13 cellular contexts compared by ENCODE assay signal in the genomic region with DNA sequence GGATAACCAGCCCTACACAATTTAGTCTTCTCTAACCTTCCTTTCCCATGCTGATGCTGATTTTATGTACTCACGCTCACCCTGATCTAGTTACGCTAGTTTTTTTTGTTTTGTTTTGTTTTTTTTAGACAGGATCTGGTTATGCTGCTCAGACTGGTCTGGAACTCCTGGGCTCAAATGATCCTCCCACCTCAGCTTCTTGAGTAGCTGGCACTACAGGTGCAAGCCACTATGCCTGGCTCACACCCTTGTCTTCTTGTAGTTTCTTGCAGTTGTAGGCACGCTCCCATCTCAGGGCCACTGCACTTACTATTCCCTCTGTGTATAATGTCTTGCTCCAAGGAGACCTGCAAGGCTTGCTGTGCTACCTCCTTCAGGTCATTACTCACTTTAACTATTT. TPM values are rescaled to one million over a fixed set of nuclear protein-coding genes. Genes with fewer than 3 reads are reported as not detected.
DNase-seq lines count a peak whose midpoint lies in the region; ATAC-seq and TF ChIP-seq lines count a peak whose summit lies in the region.
"Had no signal": no experiment of that assay in that cellular context is flagged by ENCODE, and none has a peak within 500 bp of the region (broad histone marks: within the 10 kb centered on the region; RNA-seq: fewer than 3 reads in every experiment).

No MANE protein-coding gene starts in this region.

- H3K9me3 ChIP-seq in vagina, result no peaks in the 10 kb centered on the region

- no peaks in the 10 kb centered on the region for H3K9me3 Mint-ChIP-seq in activated naive CD4-positive, alpha-beta T cell treated with anti-CD3 and anti-CD28 coated beads, Interleukin-2, amount 50 U/mL, for 72 hours
- H3K9me3 Mint-ChIP-seq in activated naive CD4-positive, alpha-beta T cell treated with anti-CD3 and anti-CD28 coated beads for 36 hours, result no peaks in the 10 kb centered on the region
- no peaks in the 10 kb centered on the region for H3K9me3 Mint-ChIP-seq in activated naive CD8-positive, alpha-beta T cell (ENCODE audit: low read depth)
- H3K9me3 Mint-ChIP-seq in memory B cell, result no peaks in the 10 kb centered on the region

- CTCF ChIA-PET in activated naive CD4-positive, alpha-beta T cell treated with anti-CD3 and anti-CD28 coated beads for 36 hours (lab: Charles Lee), result interaction anchor here (0.6 kb wide), 2 partner anchors 67 to 68 kb away, joined by 3 read pairs; no protein-coding TSS in a partner anchor

- H3K36me3 Mint-ChIP-seq in activated naive CD4-positive, alpha-beta T cell treated with anti-CD3 and anti-CD28 coated beads, Interleukin-2, amount 50 U/mL, for 72 hours, result peaks cover 6 to 15% of the 10 kb centered on the region in 2 donors
- peaks cover 6% of the 10 kb centered on the region for H3K36me3 Mint-ChIP-seq in activated naive CD4-positive, alpha-beta T cell treated with anti-CD3 and anti-CD28 coated beads for 36 hours (ENCODE audit: low read depth)
- peaks cover 18% of the 10 kb centered on the region for H3K36me3 Mint-ChIP-seq in activated naive CD8-positive, alpha-beta T cell
- H3K36me3 Mint-ChIP-seq in memory B cell, result peaks cover 11% of the 10 kb centered on the region

- no peak for DNase-seq in activated naive CD4-positive, alpha-beta T cell treated with anti-CD3 and anti-CD28 coated beads, Interleukin-2, amount 50 U/mL, for 72 hours (ENCODE audit: low spot score in 2 of 2)
- no peak for DNase-seq in activated naive CD4-positive, alpha-beta T cell treated with anti-CD3 and anti-CD28 coated beads for 36 hours
- DNase-seq in memory B cell (ENCODE audit: low spot score in 2 of 2) (no peak), vagina (ENCODE audit: extremely low spot score in 2 of 2) (no peak), GM10266 (ENCODE audit: extremely low spot score) (no peak), T1000 (lab: John Stamatoyannopoulos, UW) (no peak), SW 1271 (lab: John Stamatoyannopoulos, UW) (no peak)
- DNase-seq: activated CD4-positive, alpha-beta T cell treated with anti-CD3 and anti-CD28 coated beads for 1 hour; activated naive CD4-positive, alpha-beta T cell treated with Interleukin-2 at 50 U/mL for 16 hours; caudate nucleus had no signal

- H3K36me3 ChIP-seq in vagina, result no peaks in the 10 kb centered on the region

- peaks cover 82% of the 10 kb centered on the region for H3K4me1 Mint-ChIP-seq in activated naive CD4-positive, alpha-beta T cell treated with anti-CD3 and anti-CD28 coated beads for 36 hours (ENCODE audit: low read depth)
- peaks cover 89% of the 10 kb centered on the region for H3K4me1 Mint-ChIP-seq in activated naive CD8-positive, alpha-beta T cell (ENCODE audit: low read depth)
- peaks cover 52% of the 10 kb centered on the region for H3K4me1 Mint-ChIP-seq in memory B cell

- ATAC-seq in activated naive CD4-positive, alpha-beta T cell treated with anti-CD3 and anti-CD28 coated beads, Interleukin-2, amount 50 U/mL, for 72 hours, result no peak
- peak; percentile 16 for ATAC-seq in memory B cell (ENCODE audit: low read depth)

- no peak for TF ChIP-seq POLR2A in vagina (IDR thresholded peaks at IDR 0.05)

- H3K27ac Mint-ChIP-seq in activated naive CD4-positive, alpha-beta T cell treated with anti-CD3 and anti-CD28 coated beads, Interleukin-2, amount 50 U/mL, for 72 hours, result peak overlapping the region; percentile 59 to 86
- H3K27ac Mint-ChIP-seq in activated naive CD4-positive, alpha-beta T cell treated with anti-CD3 and anti-CD28 coated beads for 36 hours, result no peak overlapping the region
- H3K27ac Mint-ChIP-seq in activated naive CD8-positive, alpha-beta T cell, result peak overlapping the region; percentile 92
- H3K27ac Mint-ChIP-seq in memory B cell, result peak overlapping the region; percentile 42

- H3K27ac ChIP-seq in vagina, result peak overlapping the region; percentile 53
- H3K27ac ChIP-seq: hepatocyte, HL-60 had no signal

- H3K27me3 ChIP-seq in vagina, result no peaks in the 10 kb centered on the region
- H3K27me3 ChIP-seq: hepatocyte had no signal

- TF ChIP-seq CTCF in vagina (IDR thresholded peaks at IDR 0.05), result no peak
- TF ChIP-seq CTCF in GM10266 (IDR thresholded peaks at IDR 0.05; ENCODE audit: control insufficient read depth, insufficient read depth, low read depth, missing control alignments), result no peak

- H3K4me1 ChIP-seq in vagina, result peaks cover 88% of the 10 kb centered on the region

- intact Hi-C loops in activated naive CD4-positive, alpha-beta T cell treated with anti-CD3 and anti-CD28 coated beads for 36 hours (cut with micrococcal nuclease), result no loop called here
- intact Hi-C loops in vagina (cut with DNase I), result no loop called here

- H3K4me3 ChIP-seq in vagina, result no peak overlapping the region
- H3K4me3 ChIP-seq: hepatocyte had no signal

- no peaks in the 10 kb centered on the region for H3K27me3 Mint-ChIP-seq in activated naive CD4-positive, alpha-beta T cell treated with anti-CD3 and anti-CD28 coated beads for 36 hours (ENCODE audit: low read depth)
- no peaks in the 10 kb centered on the region for H3K27me3 Mint-ChIP-seq in activated naive CD8-positive, alpha-beta T cell
- H3K27me3 Mint-ChIP-seq in memory B cell, result no peaks in the 10 kb centered on the region

- no peak overlapping the region for H3K4me3 Mint-ChIP-seq in activated naive CD4-positive, alpha-beta T cell treated with anti-CD3 and anti-CD28 coated beads for 36 hours
- peak overlapping the region; percentile 74 for H3K4me3 Mint-ChIP-seq in activated naive CD8-positive, alpha-beta T cell
- H3K4me3 Mint-ChIP-seq in memory B cell, result peak overlapping the region; percentile 47

RNA-seq across cellular contexts. Expression of gene PELI1, which starts 6.2 kb away (rescaled TPM):
- total RNA-seq in activated naive CD4-positive, alpha-beta T cell treated with anti-CD3 and anti-CD28 coated beads, Interleukin-2, amount 50 U/mL, for 72 hours, result 10 to 100 TPM; 32.7 to 38.7 TPM
- total RNA-seq in activated naive CD4-positive, alpha-beta T cell treated with anti-CD3 and anti-CD28 coated beads for 36 hours, result 10 to 100 TPM; 25.7 to 28.0 TPM
- 60.4 TPM for total RNA-seq in vagina
